Comparison of ENCODE assay signal across 8 cellular contexts in genomic region chr22:41285820-41286638, GRCh38.
A peak's percentile ranks its signal among the peaks of the same experiment; 100 is the strongest.
DNase-seq lines count a peak whose midpoint lies in the region; ATAC-seq lines count a peak whose summit lies in the region.

RANGAP1 (minus strand) TSS chr22:41286187; CDS start chr22:41281044, 5,143 bp downstream.

- ATAC-seq in GM19372 (IDR thresholded peaks at IDR 0.05; ENCODE audit: low read depth, unreplicated experiment) (peak; percentile 95), HG03558 (IDR thresholded peaks at IDR 0.05; ENCODE audit: extremely low read depth, unreplicated experiment) (peak; percentile 82)

- peak; percentile 100 for DNase-seq in CD1c-positive myeloid dendritic cell (ENCODE audit: extremely low spot score)
- peak; percentile 99 for DNase-seq in NCI-H748 treated with DMSO at 0.1 percent for 48 hours (lab: John Stamatoyannopoulos, UW)
- peak; percentile 95 to 98 for DNase-seq in activated CD4-positive, alpha-beta T cell treated with anti-CD3 and anti-CD28 coated beads, Interleukin-2, amount 50 U/mL, for 24 hours (ENCODE audit: low read depth in 1 of 2, low spot score in 1 of 2)
- peak; percentile 98 for DNase-seq in dedifferentiated amniotic fluid mesenchymal stem cell (ENCODE audit: extremely low spot score)
- peak; percentile 100 for DNase-seq in left kidney (ENCODE audit: low read depth, low spot score)
- DNase-seq in stimulated activated CD4-positive, alpha-beta T cell treated with anti-CD3 and anti-CD28 coated beads, Interleukin-2, amount 100 ng/mL, for 24 hours = peak; percentile 97

Comparison
In these comparisons a context has a peak if more than half of its experiments do, and no peak if none do; other contexts are left out.
1. Peak in every context shown above with its lines: DNase-seq and ATAC-seq.